ENCODE assay signal across 14 cellular contexts in the genomic region with DNA sequence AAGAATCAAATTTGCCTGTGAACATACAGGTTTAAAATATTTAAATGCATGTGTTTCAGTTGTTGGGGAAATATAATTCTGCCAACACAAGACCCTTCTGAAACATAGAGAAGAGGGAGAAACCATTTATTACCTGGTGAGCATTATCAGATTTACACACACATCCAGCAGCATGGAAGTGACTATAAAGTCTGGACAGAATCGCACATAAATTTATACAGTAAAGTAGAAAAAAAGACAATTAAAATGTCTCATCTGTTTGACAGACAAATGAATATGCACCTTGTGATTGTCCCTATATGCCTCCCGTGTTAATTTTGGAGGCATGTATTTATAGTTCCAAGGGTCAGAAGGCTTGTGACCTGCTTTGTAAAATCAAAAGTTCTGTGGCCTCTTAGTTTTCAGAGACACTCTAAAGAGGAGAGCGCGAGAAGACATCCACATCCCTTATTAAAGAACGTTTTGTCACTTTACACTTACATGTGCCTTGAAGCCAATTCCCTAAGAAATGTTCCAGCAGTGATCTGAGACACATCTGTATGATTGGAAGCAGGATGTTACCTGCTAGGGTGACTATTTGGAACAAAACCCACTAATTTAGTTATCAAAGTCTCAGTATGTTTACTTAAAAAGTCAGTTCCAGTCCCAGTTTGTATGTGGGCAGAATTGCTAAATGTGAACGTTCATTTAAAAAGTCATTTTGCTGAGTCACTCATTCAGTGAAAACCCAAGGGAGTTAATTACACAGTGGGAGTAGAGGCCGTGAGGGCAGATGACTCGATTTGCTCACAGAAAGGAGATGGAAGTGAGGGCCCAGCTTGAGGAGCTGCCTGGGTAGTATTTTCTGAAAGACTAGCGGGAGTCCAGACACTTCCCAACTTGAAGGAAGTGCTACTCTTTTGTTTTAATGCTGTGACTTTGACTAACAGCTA.
DNase-seq lines count a peak whose midpoint lies in the region; ATAC-seq and TF ChIP-seq lines count a peak whose summit lies in the region.
"Had no signal": no experiment of that assay in that cellular context is flagged by ENCODE, and none has a peak within 500 bp of the region (broad histone marks: within the 10 kb centered on the region; RNA-seq: fewer than 3 reads in every experiment).

No MANE protein-coding gene starts in this region.

- no peak for TF ChIP-seq CTCF in astrocyte of the spinal cord (IDR thresholded peaks at IDR 0.05; ENCODE audit: low read depth, low read length)

- ATAC-seq in GM18505 (IDR thresholded peaks at IDR 0.05; ENCODE audit: unreplicated experiment), result no peak

- no peak for TF ChIP-seq POLR2A in GM18505 (IDR thresholded peaks at IDR 0.05; ENCODE audit: borderline replicate concordance, extremely low read depth, insufficient read depth, insufficient read length)

- DNase-seq in NCI-H1417 (lab: John Stamatoyannopoulos, UW) (peak in 2 of 3 experiments; percentile 13 to 53), NCI-H1417 treated with DMSO at 0.1 percent for 48 hours (lab: John Stamatoyannopoulos, UW) (no peak), HT1080 (ENCODE audit: low read depth) (peak; percentile 20), astrocyte of the spinal cord (ENCODE audit: low read depth, low spot score) (peak; percentile 15), renal cortical epithelial cell (ENCODE audit: low read depth) (peak; percentile 62), medulla oblongata (ENCODE audit: extremely low spot score) (no peak), anterior cingulate cortex (lab: John Stamatoyannopoulos, UW) (no peak)
- DNase-seq: activated CD4-positive, CD25-positive, alpha-beta regulatory T cell treated with anti-CD3 and anti-CD28 coated beads, Interleukin-2, amount 50 U/mL, for 72 hours; activated T-cell treated with anti-CD3 and anti-CD28 coated beads, Interleukin-2, amount 50 U/mL, for 1 hour; NCI-H2081 treated with DMSO at 0.1 percent for 48 hours; stimulated activated CD8-positive, alpha-beta memory T cell treated with anti-CD3 and anti-CD28 coated beads, Interleukin-4, amount 100 ng/mL, for 48 hours; SW 1271; trophoblast cell had no signal

- in situ Hi-C loops in astrocyte of the spinal cord (cut with HindIII; ENCODE audit: low sequenced_read_pairs), result no loop called here

- H3K4me3 ChIP-seq in astrocyte of the spinal cord (ENCODE audit: low read depth, low read length), result no peak overlapping the region

Comparison
In these comparisons a context has a peak if more than half of its experiments do, and no peak if none do; other contexts are left out.
1. DNase-seq: peak in NCI-H1417 (2 of 3), HT1080 (single experiment), astrocyte of the spinal cord (single experiment) and renal cortical epithelial cell (single experiment); none in NCI-H1417 treated with DMSO at 0.1 percent for 48 hours (single experiment), medulla oblongata (single experiment) and anterior cingulate cortex (0 of 58).